Comparison of ENCODE assay signal across 8 cellular contexts in genomic region chr2:24075259-24075658, GRCh38. TPM values are rescaled to one million over a fixed set of nuclear protein-coding genes. Genes with fewer than 3 reads are reported as not detected.
A peak's percentile ranks its signal among the peaks of the same experiment; 100 is the strongest.
DNase-seq lines count a peak whose midpoint lies in the region; ATAC-seq and TF ChIP-seq lines count a peak whose summit lies in the region.

No MANE protein-coding gene starts in this region.

- H3K36me3 Mint-ChIP-seq in activated CD4-positive, alpha-beta T cell treated with anti-CD3 and anti-CD28 coated beads for 36 hours (ENCODE audit: low read depth), result peaks cover 15% of the 10 kb centered on the region
- peaks cover 15% of the 10 kb centered on the region for H3K36me3 Mint-ChIP-seq in activated naive CD8-positive, alpha-beta T cell treated with anti-CD3 and anti-CD28 coated beads for 36 hours

- peaks cover 43% of the 10 kb centered on the region for H3K4me1 Mint-ChIP-seq in activated CD4-positive, alpha-beta T cell treated with anti-CD3 and anti-CD28 coated beads for 36 hours
- peaks cover 39% of the 10 kb centered on the region for H3K4me1 Mint-ChIP-seq in activated naive CD8-positive, alpha-beta T cell treated with anti-CD3 and anti-CD28 coated beads for 36 hours

- H3K4me3 ChIP-seq in subcutaneous abdominal adipose tissue (ENCODE audit: low read depth in 1 of 5, low read length in 5 of 5), result peak overlapping the region; percentile 84 to 100 (median 96)

- peak overlapping the region in 3 of 5 donors; percentile 74 to 92 (median 77) for H3K9ac ChIP-seq in subcutaneous abdominal adipose tissue (ENCODE audit: low read length in 5 of 5)

- no peak for TF ChIP-seq CTCF in GM13977 (IDR thresholded peaks at IDR 0.05; ENCODE audit: extremely low read depth, insufficient read depth, missing control alignments)

- intact Hi-C loops in activated CD4-positive, alpha-beta T cell treated with anti-CD3 and anti-CD28 coated beads for 36 hours (cut with DNase I, micrococcal nuclease), result loop anchor here in 1 of 2 experiments (5.0 to 10.0 kb wide), 2 partner anchors 690 to 1802 kb away; partner anchors contain the start of genes ASXL2 and KLHL29

- in situ Hi-C loops in GM13977 (cut with MboI; ENCODE audit: low pct_unique_long_range_greater_than_20kb, low sequenced_read_pairs, unreplicated experiment), result loop anchor here (10.0 kb wide), 1 partner anchor 250 kb away; no protein-coding TSS in a partner anchor

- DNase-seq in activated CD4-positive, alpha-beta T cell treated with anti-CD3 and anti-CD28 coated beads for 36 hours, result no peak
- no peak for DNase-seq in activated CD4-positive, alpha-beta T cell treated with anti-CD3 and anti-CD28 coated beads, Interleukin-2, amount 50 U/mL, for 48 hours
- no peak for DNase-seq in activated naive CD8-positive, alpha-beta T cell treated with anti-CD3 and anti-CD28 coated beads for 36 hours
- DNase-seq in iris pigment epithelial cell (ENCODE audit: low read depth), result peak; percentile 8
- DNase-seq in GM13977 (ENCODE audit: low spot score), result no peak
- DNase-seq in globus pallidus (ENCODE audit: low spot score), result no peak

- no peak for ATAC-seq in activated CD4-positive, alpha-beta T cell treated with anti-CD3 and anti-CD28 coated beads for 36 hours
- ATAC-seq in HG03039 (IDR thresholded peaks at IDR 0.05; ENCODE audit: unreplicated experiment), result no peak

- no peaks in the 10 kb centered on the region for H3K9me3 Mint-ChIP-seq in activated CD4-positive, alpha-beta T cell treated with anti-CD3 and anti-CD28 coated beads for 36 hours (ENCODE audit: low read depth)
- no peaks in the 10 kb centered on the region for H3K9me3 Mint-ChIP-seq in activated naive CD8-positive, alpha-beta T cell treated with anti-CD3 and anti-CD28 coated beads for 36 hours

- peak overlapping the region; percentile 99 for H3K4me3 Mint-ChIP-seq in activated CD4-positive, alpha-beta T cell treated with anti-CD3 and anti-CD28 coated beads for 36 hours
- peak overlapping the region; percentile 98 for H3K4me3 Mint-ChIP-seq in activated naive CD8-positive, alpha-beta T cell treated with anti-CD3 and anti-CD28 coated beads for 36 hours

- CTCF ChIA-PET in activated CD4-positive, alpha-beta T cell treated with anti-CD3 and anti-CD28 coated beads for 36 hours (lab: Charles Lee), result interaction anchor here (0.6 to 3.2 kb wide), 4 partner anchors 9 to 300 kb away, joined by 3 to 25 read pairs (median 7); partner anchors contain the start of genes ATAD2B and TP53I3

- peaks cover 0 to 24% (median 20%) of the 10 kb centered on the region in 5 donors for H3K4me1 ChIP-seq in subcutaneous abdominal adipose tissue (ENCODE audit: control insufficient read depth in 5 of 5, insufficient read depth in 5 of 5, low read length in 5 of 5)

- POLR2A ChIA-PET in activated CD4-positive, alpha-beta T cell treated with anti-CD3 and anti-CD28 coated beads for 36 hours (lab: Charles Lee), result interaction anchor here (1.6 kb wide), 1 partner anchor 9 kb away, joined by 6 read pairs; the partner anchor contains the start of gene TP53I3

- H3K27me3 ChIP-seq in subcutaneous abdominal adipose tissue (ENCODE audit: control insufficient read depth in 5 of 5, insufficient read depth in 4 of 5, low read length in 5 of 5), result no peaks in the 10 kb centered on the region

- H3K27ac Mint-ChIP-seq in activated CD4-positive, alpha-beta T cell treated with anti-CD3 and anti-CD28 coated beads for 36 hours, result peak overlapping the region; percentile 99
- H3K27ac Mint-ChIP-seq in activated naive CD8-positive, alpha-beta T cell treated with anti-CD3 and anti-CD28 coated beads for 36 hours, result peak overlapping the region; percentile 96

- H3K9me3 ChIP-seq in subcutaneous abdominal adipose tissue (ENCODE audit: control insufficient read depth in 5 of 5, low read length in 5 of 5), result no peaks in the 10 kb centered on the region

- H3K27me3 Mint-ChIP-seq in activated CD4-positive, alpha-beta T cell treated with anti-CD3 and anti-CD28 coated beads for 36 hours, result no peaks in the 10 kb centered on the region
- no peaks in the 10 kb centered on the region for H3K27me3 Mint-ChIP-seq in activated naive CD8-positive, alpha-beta T cell treated with anti-CD3 and anti-CD28 coated beads for 36 hours

- H3K36me3 ChIP-seq in subcutaneous abdominal adipose tissue (ENCODE audit: control insufficient read depth in 5 of 5, insufficient read depth in 5 of 5, low read length in 5 of 5), result peaks cover 6 to 42% (median 27%) of the 10 kb centered on the region in 5 donors

- H3K27ac ChIP-seq in subcutaneous abdominal adipose tissue (ENCODE audit: low read depth, low read length), result peak overlapping the region; percentile 85

RNA-seq across cellular contexts. Expression of gene SF3B6, which starts 0.9 kb away (rescaled TPM):
- total RNA-seq in activated CD4-positive, alpha-beta T cell treated with anti-CD3 and anti-CD28 coated beads for 36 hours, result 100 to 1,000 TPM; 128 to 143 TPM
- 100 to 1,000 TPM; 159 to 165 TPM for total RNA-seq in activated naive CD8-positive, alpha-beta T cell treated with anti-CD3 and anti-CD28 coated beads for 36 hours

RNA-seq across cellular contexts. Expression of gene TP53I3, which starts 9.4 kb away (rescaled TPM):
- total RNA-seq in activated CD4-positive, alpha-beta T cell treated with anti-CD3 and anti-CD28 coated beads for 36 hours, result 1 to 10 TPM; 1.0 to 1.2 TPM
- 1 to 10 TPM; 1.8 to 2.3 TPM for total RNA-seq in activated naive CD8-positive, alpha-beta T cell treated with anti-CD3 and anti-CD28 coated beads for 36 hours

RNA-seq across cellular contexts. Expression of gene FKBP1B, which starts 25.7 kb away (rescaled TPM):
- total RNA-seq in activated CD4-positive, alpha-beta T cell treated with anti-CD3 and anti-CD28 coated beads for 36 hours, result 1 to 10 TPM; 1.4 to 1.7 TPM
- 1 to 10 TPM in 1 of 2 experiments, under 1 TPM in 1; 0.99 to 1.0 TPM for total RNA-seq in activated naive CD8-positive, alpha-beta T cell treated with anti-CD3 and anti-CD28 coated beads for 36 hours

RNA-seq across cellular contexts. Expression of gene WDCP, which starts 28.1 kb away (rescaled TPM):
- 10 to 100 TPM; 13.2 to 21.5 TPM for total RNA-seq in activated CD4-positive, alpha-beta T cell treated with anti-CD3 and anti-CD28 coated beads for 36 hours
- total RNA-seq in activated naive CD8-positive, alpha-beta T cell treated with anti-CD3 and anti-CD28 coated beads for 36 hours, result 10 to 100 TPM; 20.9 to 22.2 TPM

RNA-seq across cellular contexts. Expression of gene PFN4, which starts 47.9 kb away (rescaled TPM):
- under 1 TPM in 1 of 2 experiments, not detected in 1; 0.30 TPM for total RNA-seq in activated CD4-positive, alpha-beta T cell treated with anti-CD3 and anti-CD28 coated beads for 36 hours
- total RNA-seq in activated naive CD8-positive, alpha-beta T cell treated with anti-CD3 and anti-CD28 coated beads for 36 hours, result under 1 TPM in 1 of 2 experiments, not detected in 1; 0.26 TPM
